ENCODE assay signal across 9 cellular contexts in the genomic region with DNA sequence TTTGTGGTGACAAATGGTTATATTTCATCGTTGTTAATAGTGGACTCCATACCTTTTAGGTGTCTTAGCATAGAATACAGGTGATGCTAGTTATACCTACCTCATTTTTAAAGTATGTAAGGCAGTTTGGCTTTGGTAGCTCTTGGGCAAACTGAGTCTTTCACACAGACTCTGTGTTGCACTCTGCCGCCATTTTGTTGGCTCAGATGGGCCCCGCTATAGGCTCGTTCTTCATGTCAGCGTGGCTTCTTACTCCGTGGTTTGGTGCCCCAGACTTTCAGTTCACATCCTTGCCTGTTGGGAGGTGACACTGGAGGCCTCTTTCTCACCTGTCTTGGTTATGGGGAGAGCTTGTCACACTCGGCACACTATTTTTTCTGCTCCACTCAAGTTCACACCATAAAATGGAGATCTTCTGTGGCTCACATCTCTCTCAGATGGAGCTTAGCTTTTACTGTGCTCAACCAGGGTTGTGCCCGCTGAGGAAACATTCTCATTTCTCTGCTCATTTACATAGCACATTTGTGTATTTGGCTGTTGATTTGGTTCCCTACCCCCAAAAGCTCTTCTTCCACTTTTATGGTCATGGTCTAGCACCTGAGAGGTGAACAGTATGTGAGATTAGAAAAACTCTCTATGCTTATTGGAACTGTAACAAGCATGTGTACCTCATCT.
DNase-seq lines count a peak whose midpoint lies in the region; ATAC-seq, FAIRE-seq and TF ChIP-seq lines count a peak whose summit lies in the region.
"Had no signal": no experiment of that assay in that cellular context is flagged by ENCODE, and none has a peak within 500 bp of the region (broad histone marks: within the 10 kb centered on the region; RNA-seq: fewer than 3 reads in every experiment).

No MANE protein-coding gene starts in this region.

- H3K79me2 ChIP-seq in K562 (ENCODE audit: control insufficient read depth, insufficient read depth, low read length) (no peaks in the 10 kb centered on the region), PC-3 (ENCODE audit: low read length) (no peaks in the 10 kb centered on the region)

- H3K27ac Mint-ChIP-seq in Caco-2 (ENCODE audit: unreplicated experiment): peak overlapping the region; percentile 7

- in situ Hi-C loops in K562 (cut with MboI): no loop called here

- H4K20me1 ChIP-seq in K562 (replicated peaks; ENCODE audit: control insufficient read depth, insufficient read depth, low read length) (no peaks in the 10 kb centered on the region), PC-3 (ENCODE audit: low read length) (no peaks in the 10 kb centered on the region)

- peaks cover 14% of the 10 kb centered on the region for H3K36me3 ChIP-seq in Caco-2 (ENCODE audit: control insufficient read depth, insufficient read depth, low read length)
- H3K36me3 ChIP-seq in K562 (ENCODE audit: control insufficient read depth, insufficient read depth, low read length): no peaks in the 10 kb centered on the region
- H3K36me3 ChIP-seq in PC-3 (ENCODE audit: low read depth, low read length): peaks cover 12% of the 10 kb centered on the region; the same call in 1 of the 2 replicates

- no peak for TF ChIP-seq EP300 in K562 (IDR thresholded peaks at IDR 0.05; ENCODE audit: low read length)

- 20% methylated on average over 8 of the region's 8 CpGs for WGBS in K562 (ENCODE audit: insufficient coverage, low coverage, missing lambda C conversion rate)

- no TSS peak for BruUV-seq in Caco-2 (replicated peaks; lab: Mats Ljungman, UMichigan)
- no TSS peak for BruUV-seq in K562 (replicated peaks; lab: Mats Ljungman, UMichigan)
- no TSS peak for BruUV-seq in PC-3 (replicated peaks; lab: Mats Ljungman, UMichigan)

- H3K9ac ChIP-seq in K562 (ENCODE audit: insufficient read depth in 1 of 2, low read depth in 2 of 2, low read length in 2 of 2): no peak overlapping the region
- no peak overlapping the region for H3K9ac ChIP-seq in PC-3 (ENCODE audit: low read length)

- H3K4me1 Mint-ChIP-seq in Caco-2 (ENCODE audit: low read depth, unreplicated experiment): peaks cover 46% of the 10 kb centered on the region

- H3K27ac ChIP-seq in K562 (ENCODE audit: extremely low read depth, low read depth, low read length) (no peak overlapping the region), PC-3 (ENCODE audit: low read length) (no peak overlapping the region)

- no peak overlapping the region for H3K4me3 ChIP-seq in Caco-2 (ENCODE audit: low read depth, low read length)
- H3K4me3 ChIP-seq in K562: no peak overlapping the region
- no peak overlapping the region for H3K4me3 ChIP-seq in PC-3 (ENCODE audit: low read length)
- H3K4me3 ChIP-seq: Peyer's patch had no signal

- no peaks in the 10 kb centered on the region for H3K27me3 ChIP-seq in Caco-2 (replicated peaks; ENCODE audit: control insufficient read depth, insufficient read depth, low read length)
- no peaks in the 10 kb centered on the region; a peak in 1 of 5 replicates for H3K27me3 ChIP-seq in K562 (ENCODE audit: control insufficient read depth in 2 of 2, insufficient read depth in 2 of 2, low read length in 2 of 2)
- H3K27me3 ChIP-seq in PC-3 (ENCODE audit: low read length): no peaks in the 10 kb centered on the region
- H3K27me3 ChIP-seq: Peyer's patch had no signal

- peaks cover 20% of the 10 kb centered on the region for H3F3A ChIP-seq in PC-3 (ENCODE audit: low read length, unreplicated experiment)

- intact Hi-C loops in Caco-2 (cut with micrococcal nuclease; ENCODE audit: unreplicated experiment) (no loop called here), K562 (cut with micrococcal nuclease) (no loop called here), PC-3 (cut with micrococcal nuclease) (no loop called here)

- H3K9me3 ChIP-seq in Caco-2 (no peaks in the 10 kb centered on the region), K562 (replicated peaks; ENCODE audit: control insufficient read depth, insufficient read depth, low read depth, low read length) (no peaks in the 10 kb centered on the region), PC-3 (ENCODE audit: low read length) (no peaks in the 10 kb centered on the region)
- H3K9me3 ChIP-seq: Peyer's patch had no signal

- FAIRE-seq in K562 (lab: Jason Lieb, UNC): no peak

- H3K9me1 ChIP-seq in K562 (ENCODE audit: control insufficient read depth, insufficient read depth, low read length): no peaks in the 10 kb centered on the region

- no peak for DNase-seq in Caco-2
- DNase-seq in GM19238 (ENCODE audit: insufficient read length, low spot score): peak; percentile 40
- no peak for DNase-seq in K562 (ENCODE audit: extremely low read depth in 1 of 4, low spot score in 3 of 4)
- no peak for DNase-seq in HUDEP-2 (lab: John Stamatoyannopoulos, UW; ENCODE audit: unreplicated experiment in 76 of 76)
- no peak for DNase-seq in inferior parietal cortex (ENCODE audit: extremely low spot score)
- no peak for DNase-seq in islet precursor cell
- no peak for DNase-seq in PC-3

- peaks cover 3% of the 10 kb centered on the region for H3K9me3 Mint-ChIP-seq in Caco-2 (ENCODE audit: unreplicated experiment)

- TF ChIP-seq RAD21 in K562 (CRISPR knock-in tag; conservative IDR thresholded peaks at IDR 0.05 in 1 of 2, IDR thresholded peaks at IDR 0.05 in 1 of 2): no peak

- H3K4me1 ChIP-seq in Caco-2 (peaks cover 51% of the 10 kb centered on the region), K562 (replicated peaks in 1 of 2; ENCODE audit: control insufficient read depth in 2 of 2, insufficient read depth in 2 of 2, low read length in 2 of 2) (no peaks in the 10 kb centered on the region), PC-3 (ENCODE audit: insufficient read depth, low read length) (peaks cover 76% of the 10 kb centered on the region)

- CTCF ChIA-PET in Caco-2 (lab: Charles Lee) (interaction anchor here (0.6 to 1.2 kb wide), 3 partner anchors 41 to 250 kb away, joined by 3 read pairs; no protein-coding TSS in a partner anchor), K562 (lab: Yijun Ruan, JAX; ENCODE audit: low intra/inter-chr PET ratio) (no interaction called here), PC-3 (lab: Charles Lee) (interaction anchor here (0.6 kb wide), 2 partner anchors 165 to 266 kb away, joined by 3 to 4 read pairs; no protein-coding TSS in a partner anchor)

- H2AFZ ChIP-seq in K562 (ENCODE audit: low read depth, low read length): peak overlapping the region; percentile 27
- no peak overlapping the region for H2AFZ ChIP-seq in PC-3 (ENCODE audit: low read length)

- POLR2A ChIA-PET in Caco-2 (lab: Charles Lee): interaction anchor here (0.9 kb wide), 1 partner anchor 34 kb away, joined by 3 read pairs; no protein-coding TSS in a partner anchor
- POLR2A ChIA-PET in K562 (lab: Yijun Ruan, JAX): interaction anchor here (1.0 to 1.4 kb wide), 3 partner anchors 8 to 16 kb away, joined by 3 to 5 read pairs (median 3); no protein-coding TSS in a partner anchor
- POLR2A ChIA-PET in PC-3 (lab: Charles Lee; ENCODE audit: unreplicated experiment): no interaction called here

- no peak overlapping the region for H3K4me3 Mint-ChIP-seq in Caco-2 (ENCODE audit: unreplicated experiment)

- H3K36me3 Mint-ChIP-seq in Caco-2 (ENCODE audit: insufficient read depth, unreplicated experiment): peaks cover 100% of the 10 kb centered on the region

- no peak for TF ChIP-seq POLR2A in K562 (conservative IDR thresholded peaks at IDR 0.05)

- H3K4me2 ChIP-seq in K562 (ENCODE audit: insufficient read depth, low read length) (no peak overlapping the region), PC-3 (ENCODE audit: low read length) (no peak overlapping the region)

- no peaks in the 10 kb centered on the region for H3K27me3 Mint-ChIP-seq in Caco-2 (ENCODE audit: insufficient read depth, unreplicated experiment)

- no peak for TF ChIP-seq CTCF in Caco-2 (IDR thresholded peaks at IDR 0.05; ENCODE audit: insufficient read depth in 1 of 2, low read depth in 1 of 2, low read length in 1 of 2, severe bottlenecking in 1 of 2, unreplicated experiment in 1 of 2)
- no peak for TF ChIP-seq CTCF in K562 (IDR thresholded peaks at IDR 0.05 in 2 of 3, conservative IDR thresholded peaks at IDR 0.05 in 1 of 3; ENCODE audit: insufficient read depth in 2 of 3, low read depth in 1 of 3, low read length in 3 of 3)
- no peak for TF ChIP-seq CTCF in PC-3 (conservative IDR thresholded peaks at IDR 0.05; ENCODE audit: low read depth, low read length)

- 0 out of 2 replicates have a peak, but pooled peaks cover 5% of the 10 kb centered on the region for H3K9me2 ChIP-seq in PC-3 (replicated peaks; ENCODE audit: low read length)

- peak; percentile 68 for ATAC-seq in HG03064 (IDR thresholded peaks at IDR 0.05; ENCODE audit: low read depth, unreplicated experiment)
- no peak; the same call in 1 of the 3 replicates for ATAC-seq in K562
- no peak for ATAC-seq in PC-3

TF ChIP-seq in K562, 482 proteins besides CTCF, POLR2A, EP300 and RAD21 (continues in another document):
- TF ChIP-seq PML (IDR thresholded peaks at IDR 0.05; ENCODE audit: low read length) (0 out of 2 replicates have a peak, but pooled peaks have one; percentile 21), ZBED1 (IDR thresholded peaks at IDR 0.05) (0 out of 2 replicates have a peak, but pooled peaks have one; percentile 40), MTF1 (CRISPR knock-in tag; IDR thresholded peaks at IDR 0.05; ENCODE audit: borderline replicate concordance) (no peak), PATZ1 (CRISPR knock-in tag; IDR thresholded peaks at IDR 0.05; ENCODE audit: borderline replicate concordance) (no peak)
- TF ChIP-seq, protein P1, sequence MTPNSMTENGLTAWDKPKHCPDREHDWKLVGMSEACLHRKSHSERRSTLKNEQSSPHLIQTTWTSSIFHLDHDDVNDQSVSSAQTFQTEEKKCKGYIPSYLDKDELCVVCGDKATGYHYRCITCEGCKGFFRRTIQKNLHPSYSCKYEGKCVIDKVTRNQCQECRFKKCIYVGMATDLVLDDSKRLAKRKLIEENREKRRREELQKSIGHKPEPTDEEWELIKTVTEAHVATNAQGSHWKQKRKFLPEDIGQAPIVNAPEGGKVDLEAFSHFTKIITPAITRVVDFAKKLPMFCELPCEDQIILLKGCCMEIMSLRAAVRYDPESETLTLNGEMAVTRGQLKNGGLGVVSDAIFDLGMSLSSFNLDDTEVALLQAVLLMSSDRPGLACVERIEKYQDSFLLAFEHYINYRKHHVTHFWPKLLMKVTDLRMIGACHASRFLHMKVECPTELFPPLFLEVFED (CRISPR knock-in tag; conservative IDR thresholded peaks at IDR 0.05): no peak
